8 cellular contexts compared by ENCODE assay signal in genomic region chr12:13000616-13000934, GRCh38. TPM values are rescaled to one million over a fixed set of nuclear protein-coding genes. Genes with fewer than 3 reads are reported as not detected.
DNase-seq lines count a peak whose midpoint lies in the region; ATAC-seq and TF ChIP-seq lines count a peak whose summit lies in the region.

No MANE protein-coding gene starts in this region.

- TF ChIP-seq CTCF in left ventricle myocardium inferior (IDR thresholded peaks at IDR 0.05; ENCODE audit: borderline replicate concordance), result no peak
- no peak for TF ChIP-seq CTCF in gastrocnemius medialis (IDR thresholded peaks at IDR 0.05 in 4 of 5, conservative IDR thresholded peaks at IDR 0.05 in 1 of 5)

- H3K9me3 Mint-ChIP-seq in activated naive CD4-positive, alpha-beta T cell treated with anti-CD3 and anti-CD28 coated beads, Interleukin-2, amount 50 U/mL, for 24 hours, result no peaks in the 10 kb centered on the region

- peak overlapping the region; percentile 79 for H3K27ac Mint-ChIP-seq in activated naive CD4-positive, alpha-beta T cell treated with anti-CD3 and anti-CD28 coated beads, Interleukin-2, amount 50 U/mL, for 24 hours

- peak overlapping the region; percentile 92 for H3K27ac ChIP-seq in left ventricle myocardium inferior (replicated peaks)
- peak overlapping the region; percentile 80 to 91 (median 82) for H3K27ac ChIP-seq in gastrocnemius medialis

- DNase-seq in GM03348 (ENCODE audit: low spot score) (peak; percentile 45), KBM-7 (peak; percentile 75), left ventricle myocardium inferior (no peak), gastrocnemius medialis (no peak), SHP77 (lab: John Stamatoyannopoulos, UW) (no peak)

- peak overlapping the region; percentile 92 for H3K4me3 Mint-ChIP-seq in activated naive CD4-positive, alpha-beta T cell treated with anti-CD3 and anti-CD28 coated beads, Interleukin-2, amount 50 U/mL, for 24 hours

- no peaks in the 10 kb centered on the region for H3K36me3 ChIP-seq in left ventricle myocardium inferior
- no peaks in the 10 kb centered on the region for H3K36me3 ChIP-seq in gastrocnemius medialis

- H3K27me3 ChIP-seq in left ventricle myocardium inferior (ENCODE audit: low read depth), result no peaks in the 10 kb centered on the region
- H3K27me3 ChIP-seq in gastrocnemius medialis, result no peaks in the 10 kb centered on the region

- peak; percentile 11 for ATAC-seq in GM21576 (IDR thresholded peaks at IDR 0.05; ENCODE audit: unreplicated experiment)
- peak; percentile 57 for ATAC-seq in gastrocnemius medialis
- ATAC-seq in HG02623 (IDR thresholded peaks at IDR 0.05; ENCODE audit: unreplicated experiment), result no peak

- H3K4me1 ChIP-seq in left ventricle myocardium inferior (peaks cover 57% of the 10 kb centered on the region), gastrocnemius medialis (peaks cover 15 to 18% of the 10 kb centered on the region in 2 donors)

- H3K9me3 ChIP-seq in left ventricle myocardium inferior (replicated peaks) (no peaks in the 10 kb centered on the region), gastrocnemius medialis (no peaks in the 10 kb centered on the region)

- peaks cover 38% of the 10 kb centered on the region for H3K4me1 Mint-ChIP-seq in activated naive CD4-positive, alpha-beta T cell treated with anti-CD3 and anti-CD28 coated beads, Interleukin-2, amount 50 U/mL, for 24 hours

- no peaks in the 10 kb centered on the region for H3K27me3 Mint-ChIP-seq in activated naive CD4-positive, alpha-beta T cell treated with anti-CD3 and anti-CD28 coated beads, Interleukin-2, amount 50 U/mL, for 24 hours

- peak in 1 of 2 donors; percentile 6 for TF ChIP-seq POLR2A in gastrocnemius medialis (IDR thresholded peaks at IDR 0.05)

- in situ Hi-C loops in KBM-7 (cut with MboI; ENCODE audit: low pct_unique_long_range_greater_than_20kb, low sequenced_read_pairs) (no loop called here), gastrocnemius medialis (cut with MboI; ENCODE audit: low sequenced_read_pairs in 4 of 4) (no loop called here)

- H3K36me3 Mint-ChIP-seq in activated naive CD4-positive, alpha-beta T cell treated with anti-CD3 and anti-CD28 coated beads, Interleukin-2, amount 50 U/mL, for 24 hours, result no peaks in the 10 kb centered on the region

- intact Hi-C loops in left ventricle myocardium inferior (cut with micrococcal nuclease) (loop anchor here (5.0 kb wide), 1 partner anchor 212 kb away; no protein-coding TSS in a partner anchor), gastrocnemius medialis (cut with DNase I; ENCODE audit: low total_unique reads) (loop anchor here (1.0 to 5.0 kb wide), 3 partner anchors 44 to 274 kb away; partner anchors contain the start of genes DDX47 and FAM234B)

- H3K4me3 ChIP-seq in left ventricle myocardium inferior, result peak overlapping the region; percentile 86
- peak overlapping the region; percentile 61 to 89 (median 74) for H3K4me3 ChIP-seq in gastrocnemius medialis

RNA-seq across cellular contexts. Expression of gene HEBP1, which starts 0.5 kb away (rescaled TPM):
- total RNA-seq in left ventricle myocardium inferior (65.4 TPM), gastrocnemius medialis (10 to 100 TPM in 2 of 4 donors, 1 to 10 TPM in 2; 3.8 to 15.8 (median 9.9) TPM)

RNA-seq across cellular contexts. Expression of gene FAM234B, which starts 43.6 kb away (rescaled TPM):
- total RNA-seq in left ventricle myocardium inferior (1.8 TPM), gastrocnemius medialis (1 to 10 TPM; 1.8 to 3.5 (median 2.5) TPM)

RNA-seq across cellular contexts. Expression of gene GPRC5D, which starts 48.6 kb away (rescaled TPM):
- total RNA-seq in left ventricle myocardium inferior, result not detected
- total RNA-seq in gastrocnemius medialis, result not detected

Comparison
In these comparisons a context has a peak if more than half of its experiments do, and no peak if none do; other contexts are left out.
1. DNase-seq: peak in GM03348 (single experiment) and KBM-7 (single experiment); none in left ventricle myocardium inferior (single experiment), gastrocnemius medialis (0 of 2) and SHP77 (0 of 2).